In genomic region chr10:78664929-78665525, GRCh38 we compare ENCODE assay signal across 1 cellular context.
TF ChIP-seq lines count a peak whose summit lies in the region.

No MANE protein-coding gene starts in this region.

TF ChIP-seq in SK-N-SH, 30 proteins besides CTCF, POLR2A, EP300 and RAD21 (continued from another document):
- TF ChIP-seq JUND (IDR thresholded peaks at IDR 0.05) (no peak), YY1 (IDR thresholded peaks at IDR 0.05; ENCODE audit: low read depth) (no peak), FOXM1 (IDR thresholded peaks at IDR 0.05; ENCODE audit: low read depth) (no peak), ELF1 (IDR thresholded peaks at IDR 0.05) (no peak), TAF1 (IDR thresholded peaks at IDR 0.05; ENCODE audit: borderline replicate concordance, low read depth, low read length) (no peak)
